25 cellular contexts compared by ENCODE assay signal in the genomic region with DNA sequence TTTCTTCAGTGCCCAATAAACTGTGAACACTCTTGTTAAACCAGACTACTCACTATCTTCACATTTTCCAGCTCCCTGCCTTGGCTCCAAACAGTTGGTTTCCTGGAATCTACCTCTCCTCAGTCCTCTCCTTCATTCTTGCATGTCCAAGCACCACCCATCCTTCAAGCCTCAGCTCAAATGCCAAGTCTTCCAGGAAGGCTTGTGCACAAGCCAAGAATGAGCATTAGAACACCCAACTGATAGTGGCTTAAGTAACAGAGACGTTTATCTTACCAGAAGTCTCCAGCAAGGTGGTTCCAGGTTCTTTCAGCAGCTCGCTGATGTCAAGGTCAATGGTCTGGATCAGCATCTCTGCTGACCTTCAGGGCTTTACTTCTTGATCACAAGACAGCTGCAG.
DNase-seq lines count a peak whose midpoint lies in the region; ATAC-seq and TF ChIP-seq lines count a peak whose summit lies in the region.
"Had no signal": no experiment of that assay in that cellular context is flagged by ENCODE, and none has a peak within 500 bp of the region (broad histone marks: within the 10 kb centered on the region; RNA-seq: fewer than 3 reads in every experiment).

No MANE protein-coding gene starts in this region.

- ATAC-seq in left cardiac atrium (peak; percentile 12 to 48), Right ventricle myocardium superior (ENCODE audit: poor library complexity) (no peak), omental fat pad (ENCODE audit: low FRiP score) (peak; percentile 74)
- ATAC-seq: activated CD8-positive, alpha-beta T cell treated with anti-CD3 and anti-CD28 coated beads, Interleukin-2, amount 10 ng/mL, durations not matched to agents 7 days and 5 days; activated T-cell treated with anti-CD3 and anti-CD28 coated beads, Interleukin-2, amount 50 U/mL, for 4 hours; heart left ventricle had no signal

- DNase-seq in left cardiac atrium (no peak), Right ventricle myocardium superior (no peak), fibroblast of gingiva (ENCODE audit: low read depth) (peak; percentile 44), omental fat pad (ENCODE audit: low spot score) (no peak), HCEC 1CT (no peak), posterior cingulate gyrus (no peak), midbrain (lab: John Stamatoyannopoulos, UW) (no peak), mesenteric fat pad (ENCODE audit: low spot score) (no peak)
- DNase-seq: activated CD8-positive, alpha-beta T cell treated with anti-CD3 and anti-CD28 coated beads, Interleukin-2, amount 10 ng/mL, durations not matched to agents 7 days and 5 days; activated naive CD4-positive, alpha-beta T cell treated with Interleukin-2 at 50 U/mL for 16 hours; activated T-cell treated with anti-CD3 and anti-CD28 coated beads, Interleukin-2, amount 50 U/mL, for 4 hours; anterior cingulate cortex; COR-L47; DND-41; effector memory CD4-positive, alpha-beta T cell; heart left ventricle; HFFc6; Karpas-422; NCI-H2029; NCI-H2227 treated with DMSO at 0.1 percent for 48 hours; SHP77; stimulated activated CD4-positive, alpha-beta T cell treated with anti-CD3 and anti-CD28 coated beads, Interleukin-2, amount 100 ng/mL, for 48 hours; stimulated activated naive CD4-positive, alpha-beta T cell; SW 1271; tibial artery had no signal

- TF ChIP-seq CTCF in omental fat pad (IDR thresholded peaks at IDR 0.05): no peak

- intact Hi-C loops in left cardiac atrium (cut with DNase I): no loop called here
- intact Hi-C loops in Right ventricle myocardium superior (cut with DNase I): no loop called here
- intact Hi-C loops in posterior cingulate gyrus (cut with DNase I): no loop called here
